ENCODE assay signal across 8 cellular contexts in the genomic region with DNA sequence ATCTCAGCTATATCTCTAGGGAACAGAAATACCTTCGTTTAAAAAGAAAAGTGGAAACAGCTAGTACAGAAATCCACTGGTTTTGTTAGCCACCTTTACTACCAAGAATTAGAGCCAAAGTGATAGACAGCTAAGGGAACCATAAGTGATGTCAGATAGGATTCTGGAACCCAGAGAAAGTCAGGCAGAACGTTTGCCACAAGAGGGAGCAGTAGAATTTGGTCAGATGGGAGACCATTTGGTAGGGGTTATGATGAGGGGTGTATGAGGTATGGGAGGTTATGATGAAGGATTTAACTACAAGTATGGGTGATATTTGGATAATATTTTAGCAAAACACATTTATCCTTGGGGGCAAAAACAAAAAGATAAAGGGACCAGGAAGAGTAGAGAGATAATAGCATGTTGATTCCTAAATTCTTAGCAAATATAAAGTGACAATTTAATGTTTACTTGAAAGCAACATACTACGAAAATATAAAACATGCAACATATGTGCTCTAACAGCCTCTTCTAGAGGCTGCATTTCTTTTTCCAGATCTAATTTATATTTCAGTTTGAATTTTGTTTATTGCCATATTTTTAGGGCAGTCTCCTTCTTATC. TPM values are rescaled to one million over a fixed set of nuclear protein-coding genes. Genes with fewer than 3 reads are reported as not detected.
DNase-seq lines count a peak whose midpoint lies in the region; ATAC-seq and TF ChIP-seq lines count a peak whose summit lies in the region.

No MANE protein-coding gene starts in this region.

- H3F3A ChIP-seq in DOHH2 (ENCODE audit: control insufficient read depth, insufficient read depth) = peaks cover 19% of the 10 kb centered on the region

- no peak overlapping the region; the same call in 1 of the 2 replicates for H3K14ac ChIP-seq in IMR-90 (replicated peaks; ENCODE audit: low read depth, low read length)

- H3K27me3 Mint-ChIP-seq in glutamatergic neuron (ENCODE audit: unreplicated experiment) (peaks cover 14% of the 10 kb centered on the region), T-cell (peaks cover 36% of the 10 kb centered on the region in 2 donors)
- peaks cover 28% of the 10 kb centered on the region for H3K27me3 Mint-ChIP-seq in activated CD4-positive, alpha-beta memory T cell treated with anti-CD3 and anti-CD28 coated beads for 36 hours

- intact Hi-C loops in IMR-90 (cut with micrococcal nuclease) (loop anchor here (1.0 to 5.0 kb wide), 2 partner anchors 76 to 312 kb away; no protein-coding TSS in a partner anchor), Right ventricle myocardium superior (cut with DNase I) (no loop called here)
- intact Hi-C loops in activated CD4-positive, alpha-beta memory T cell treated with anti-CD3 and anti-CD28 coated beads for 36 hours (cut with micrococcal nuclease) = no loop called here

- peak overlapping the region; percentile 24; the same call in 1 of the 2 replicates for H4K91ac ChIP-seq in IMR-90 (ENCODE audit: insufficient read depth, low read depth, low read length)

- H3K4me3 Mint-ChIP-seq in glutamatergic neuron (ENCODE audit: unreplicated experiment) (no peak overlapping the region), T-cell (no peak overlapping the region)
- H3K4me3 Mint-ChIP-seq in activated CD4-positive, alpha-beta memory T cell treated with anti-CD3 and anti-CD28 coated beads for 36 hours = no peak overlapping the region

- H2BK120ac ChIP-seq in IMR-90 (ENCODE audit: low read depth, low read length) = 0 out of 2 replicates have a peak overlapping the region, but pooled peaks have one; percentile 8

- no peak overlapping the region for H2BK20ac ChIP-seq in IMR-90 (ENCODE audit: low read depth, low read length)

- H2AFZ ChIP-seq in IMR-90 (replicated peaks; ENCODE audit: low read length, poor library complexity) = no peak overlapping the region

- peak overlapping the region; percentile 99 for H3K4me3 ChIP-seq in DOHH2 (ENCODE audit: low read length)
- H3K4me3 ChIP-seq in IMR-90 (ENCODE audit: insufficient read depth, low read depth, low read length) = no peak overlapping the region
- H3K4me3 ChIP-seq in Peyer's patch = no peak overlapping the region

- TF ChIP-seq CTCF in DOHH2 (IDR thresholded peaks at IDR 0.05; ENCODE audit: low read depth, low read length, poor library complexity, severe bottlenecking) (peak; percentile 73), IMR-90 (conservative IDR thresholded peaks at IDR 0.05; ENCODE audit: low read depth, low read length) (peak; percentile 51), Peyer's patch (IDR thresholded peaks at IDR 0.05) (peak in 4 of 6 experiments; percentile 13 to 65 (median 52)), glutamatergic neuron (IDR thresholded peaks at IDR 0.05; ENCODE audit: partially characterized antibody, unreplicated experiment) (peak; percentile 54)

- no TSS peak for BruUV-seq in IMR-90 (replicated peaks; lab: Mats Ljungman, UMichigan)

- in situ Hi-C loops in IMR-90 (cut with MboI; ENCODE audit: low sequenced_read_pairs) = no loop called here

- CTCF ChIA-PET in IMR-90 (lab: Yijun Ruan, JAX) (interaction anchor here (0.7 to 1.4 kb wide), 9 partner anchors 9 to 302 kb away, joined by 3 to 5 read pairs (median 3); no protein-coding TSS in a partner anchor), T-cell (lab: Charles Lee) (no interaction called here)
- CTCF ChIA-PET in activated CD4-positive, alpha-beta memory T cell treated with anti-CD3 and anti-CD28 coated beads for 36 hours (lab: Charles Lee) = no interaction called here

- no peak for TF ChIP-seq POLR2A in IMR-90 (IDR thresholded peaks at IDR 0.05; ENCODE audit: low read depth, low read length)
- TF ChIP-seq POLR2A in Peyer's patch (IDR thresholded peaks at IDR 0.05) = no peak

- TF ChIP-seq RAD21 in IMR-90 (IDR thresholded peaks at IDR 0.05; ENCODE audit: low read length) = peak; percentile 44

- no peak overlapping the region; the same call in 1 of the 2 replicates for H2AK5ac ChIP-seq in IMR-90 (ENCODE audit: low read depth, low read length)

- H3K36me3 ChIP-seq in DOHH2 (ENCODE audit: control insufficient read depth, low read length) = peaks cover 46% of the 10 kb centered on the region
- peaks cover 5% of the 10 kb centered on the region; the same call in 1 of the 2 replicates for H3K36me3 ChIP-seq in IMR-90 (ENCODE audit: control insufficient read depth, insufficient read depth, low read length)
- H3K36me3 ChIP-seq in Peyer's patch = no peaks in the 10 kb centered on the region

- no peak overlapping the region for H3K9ac ChIP-seq in IMR-90 (ENCODE audit: low read depth, low read length)

- no peak overlapping the region for H4K8ac ChIP-seq in IMR-90 (ENCODE audit: low read depth in 2 of 2, low read length in 2 of 2)

- H3K27ac ChIP-seq in DOHH2 (ENCODE audit: low read depth, low read length) (peak overlapping the region; percentile 91; the same call in 1 of the 2 replicates), IMR-90 (ENCODE audit: insufficient read depth, low read length) (no peak overlapping the region), Peyer's patch (no peak overlapping the region)

- H3K9me3 Mint-ChIP-seq in glutamatergic neuron (ENCODE audit: unreplicated experiment) (peaks cover 4% of the 10 kb centered on the region), T-cell (no peaks in the 10 kb centered on the region)
- H3K9me3 Mint-ChIP-seq in activated CD4-positive, alpha-beta memory T cell treated with anti-CD3 and anti-CD28 coated beads for 36 hours = no peaks in the 10 kb centered on the region

- no peak overlapping the region for H2BK5ac ChIP-seq in IMR-90 (ENCODE audit: low read depth, low read length, poor library complexity, severe bottlenecking)

- DNase-seq in IMR-90 = peak; percentile 52
- DNase-seq in Peyer's patch = peak in 1 of 3 donors; percentile 52
- no peak for DNase-seq in glutamatergic neuron
- no peak for DNase-seq in activated CD4-positive, alpha-beta memory T cell treated with anti-CD3 and anti-CD28 coated beads for 36 hours
- DNase-seq in T-cell = no peak
- no peak for DNase-seq in middle frontal gyrus (ENCODE audit: extremely low spot score, low spot score)
- no peak for DNase-seq in Right ventricle myocardium superior

- no peak overlapping the region for H3K18ac ChIP-seq in IMR-90 (ENCODE audit: low read depth, low read length)

- POLR2A ChIA-PET in IMR-90 (lab: Charles Lee; ENCODE audit: unreplicated experiment) = no interaction called here
- POLR2A ChIA-PET in activated CD4-positive, alpha-beta memory T cell treated with anti-CD3 and anti-CD28 coated beads for 36 hours (lab: Charles Lee) = no interaction called here
- POLR2A ChIA-PET in T-cell (lab: Charles Lee) = interaction anchor here in 1 of 2 donors (0.7 kb wide), 1 partner anchor 130 kb away, joined by 5 read pairs; no protein-coding TSS in a partner anchor

- H3K27ac Mint-ChIP-seq in glutamatergic neuron (ENCODE audit: unreplicated experiment) (no peak overlapping the region), T-cell (no peak overlapping the region)
- H3K27ac Mint-ChIP-seq in activated CD4-positive, alpha-beta memory T cell treated with anti-CD3 and anti-CD28 coated beads for 36 hours = no peak overlapping the region

- no peak overlapping the region for H3K23ac ChIP-seq in IMR-90 (ENCODE audit: low read depth, low read length)

- no peaks in the 10 kb centered on the region for H3K27me3 ChIP-seq in DOHH2 (ENCODE audit: control insufficient read depth, low read length)
- H3K27me3 ChIP-seq in IMR-90 (ENCODE audit: control insufficient read depth, insufficient read depth, low read length) = no peaks in the 10 kb centered on the region
- no peaks in the 10 kb centered on the region for H3K27me3 ChIP-seq in Peyer's patch

- H3K9me3 ChIP-seq in DOHH2 (ENCODE audit: control insufficient read depth, insufficient read depth, low read length) (no peaks in the 10 kb centered on the region), IMR-90 (ENCODE audit: control insufficient read depth, insufficient read depth, low read length) (no peaks in the 10 kb centered on the region), Peyer's patch (no peaks in the 10 kb centered on the region)

- H3K4ac ChIP-seq in IMR-90 (ENCODE audit: low read depth, low read length) = no peak overlapping the region

- H3K9me2 ChIP-seq in DOHH2 (replicated peaks; ENCODE audit: control insufficient read depth, low read length) = no peaks in the 10 kb centered on the region

- no peak overlapping the region for H3K56ac ChIP-seq in IMR-90 (ENCODE audit: extremely low read depth, insufficient read depth, low read length)

- no peak overlapping the region for H2AK9ac ChIP-seq in IMR-90 (replicated peaks; ENCODE audit: low read depth, low read length, poor library complexity)

- H2BK15ac ChIP-seq in IMR-90 (ENCODE audit: low read depth, low read length) = no peak overlapping the region

- H4K5ac ChIP-seq in IMR-90 (ENCODE audit: low read depth, low read length) = no peak overlapping the region

- peaks cover 60% of the 10 kb centered on the region for H3K4me1 ChIP-seq in DOHH2 (ENCODE audit: control insufficient read depth, low read length)
- peaks cover 6% of the 10 kb centered on the region for H3K4me1 ChIP-seq in IMR-90 (ENCODE audit: control insufficient read depth, insufficient read depth, low read length)
- H3K4me1 ChIP-seq in Peyer's patch = no peaks in the 10 kb centered on the region

- H3K4me2 ChIP-seq in DOHH2 (ENCODE audit: low read length) (peak overlapping the region; percentile 96), IMR-90 (ENCODE audit: low read depth, low read length) (no peak overlapping the region; the same call in 1 of the 2 replicates)

- H4K20me1 ChIP-seq in DOHH2 (ENCODE audit: control insufficient read depth, insufficient read depth, low read depth, low read length) (no peaks in the 10 kb centered on the region), IMR-90 (ENCODE audit: insufficient read depth, low read length) (no peaks in the 10 kb centered on the region)

- 0 out of 2 replicates have a peak, but pooled peaks cover 5% of the 10 kb centered on the region for H3K9me1 ChIP-seq in IMR-90 (ENCODE audit: insufficient read depth, low read length)

- ATAC-seq in IMR-90 (ENCODE audit: low read depth) (no peak), T-cell (replicated peaks in 1 of 4) (no peak), Right ventricle myocardium superior (ENCODE audit: poor library complexity) (no peak)

- H3K36me3 Mint-ChIP-seq in glutamatergic neuron (ENCODE audit: unreplicated experiment) = peaks cover 6% of the 10 kb centered on the region
- no peaks in the 10 kb centered on the region for H3K36me3 Mint-ChIP-seq in activated CD4-positive, alpha-beta memory T cell treated with anti-CD3 and anti-CD28 coated beads for 36 hours
- no peaks in the 10 kb centered on the region for H3K36me3 Mint-ChIP-seq in T-cell

- H3K4me1 Mint-ChIP-seq in glutamatergic neuron (ENCODE audit: low read depth, unreplicated experiment) = peaks cover 13% of the 10 kb centered on the region
- peaks cover 8% of the 10 kb centered on the region for H3K4me1 Mint-ChIP-seq in activated CD4-positive, alpha-beta memory T cell treated with anti-CD3 and anti-CD28 coated beads for 36 hours (ENCODE audit: low read depth)
- peaks cover 9 to 25% (median 15%) of the 10 kb centered on the region in 3 donors for H3K4me1 Mint-ChIP-seq in T-cell

- peaks cover 26 to 59% of the 10 kb centered on the region in 2 experiments for H3K79me1 ChIP-seq in IMR-90 (ENCODE audit: low read depth in 1 of 2, low read length in 2 of 2)

- dilution Hi-C loops in IMR-90 (cut with HindIII; ENCODE audit: low sequenced_read_pairs, unreplicated experiment) = no loop called here

- WGBS in IMR-90 (ENCODE audit: extremely low coverage in 2 of 2, insufficient read length in 1 of 2), 2 experiments = no CpG with 5 or more reads among the region's 3 CpGs

- peaks cover 82% of the 10 kb centered on the region for H3K79me2 ChIP-seq in DOHH2 (ENCODE audit: control insufficient read depth, low read length)

RNA-seq across cellular contexts. Expression of gene SLC8A1, which starts 3.3 kb away (rescaled TPM):
- 57.0 and 86.1 TPM in 2 replicates for total RNA-seq in IMR-90 (2012; rRNA removed)
- polyA plus RNA-seq in IMR-90 (2012; rRNA removed) = 6.6 and 7.7 TPM in 2 replicates
- 0.99 and 1.8 TPM in 2 replicates for polyA plus RNA-seq in IMR-90 (2012; cell fraction: cytosol; rRNA removed)
- polyA plus RNA-seq in IMR-90 (2012; cell fraction: nucleus; rRNA removed; ENCODE audit: low replicate concordance) = 1.2 and 4.3 TPM in 2 replicates
- 10 to 100 TPM; 19.6 to 51.2 (median 31.2) TPM for total RNA-seq in Peyer's patch
- 1.9 TPM for total RNA-seq in glutamatergic neuron (ENCODE audit: unreplicated experiment)
- total RNA-seq in activated CD4-positive, alpha-beta memory T cell treated with anti-CD3 and anti-CD28 coated beads for 36 hours = under 1 TPM; 0.12 to 0.19 TPM
- total RNA-seq in T-cell = under 1 TPM; 0.09 to 0.35 (median 0.13) TPM
- 958 TPM for total RNA-seq in Right ventricle myocardium superior

Comparison
In these comparisons a context has a peak if more than half of its experiments do, and no peak if none do; other contexts are left out.
1. RNA of gene SLC8A1, which starts 3.3 kb away (total RNA-seq): 958 TPM in Right ventricle myocardium superior (single experiment); 57.0 to 86.1 TPM in IMR-90, 19.6 to 51.2 TPM in Peyer's patch, 1.9 TPM in glutamatergic neuron (single experiment), 0.12 to 0.19 TPM in activated CD4-positive, alpha-beta memory T cell treated with anti-CD3 and anti-CD28 coated beads for 36 hours and 0.09 to 0.35 TPM in T-cell; every median in the first group is over 10 times any median in the second.
2. Peak in every context shown above with its lines, with median percentiles within 50 percentile points of each other: CTCF ChIP-seq.